10 cellular contexts compared by ENCODE assay signal in the genomic region with DNA sequence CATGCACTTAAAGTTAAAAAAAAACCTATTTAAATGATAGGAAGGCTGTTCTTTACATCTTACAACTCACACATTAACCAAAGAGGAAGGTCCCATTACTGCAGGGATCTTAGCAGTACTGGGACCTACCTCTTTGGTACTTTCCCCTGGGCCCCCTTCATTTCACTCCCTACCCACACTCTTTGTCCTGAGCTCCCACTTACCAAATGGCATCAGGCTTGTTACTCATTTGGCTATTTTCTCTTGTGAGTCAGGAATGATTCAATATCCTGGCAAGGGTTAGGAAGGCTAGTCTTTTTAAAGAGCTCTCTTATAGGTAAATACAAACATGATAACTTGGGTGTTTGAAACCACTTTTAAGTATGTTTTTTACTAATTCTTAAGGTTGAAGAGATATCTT.
DNase-seq lines count a peak whose midpoint lies in the region; ATAC-seq, FAIRE-seq and TF ChIP-seq lines count a peak whose summit lies in the region.
"Had no signal": no experiment of that assay in that cellular context is flagged by ENCODE, and none has a peak within 500 bp of the region (broad histone marks: within the 10 kb centered on the region; RNA-seq: fewer than 3 reads in every experiment).

No MANE protein-coding gene starts in this region.

- TF ChIP-seq CTCF in brain microvascular endothelial cell (IDR thresholded peaks at IDR 0.05; ENCODE audit: low read depth, low read length, missing control alignments) (no peak), retinal pigment epithelial cell (conservative IDR thresholded peaks at IDR 0.05; ENCODE audit: low read depth, low read length) (no peak), spleen (IDR thresholded peaks at IDR 0.05 in 8 of 11, conservative IDR thresholded peaks at IDR 0.05 in 3 of 11) (no peak), gastroesophageal sphincter (IDR thresholded peaks at IDR 0.05) (no peak)

- H3K9me3 ChIP-seq in spleen (no peaks in the 10 kb centered on the region), gastroesophageal sphincter (no peaks in the 10 kb centered on the region)

- intact Hi-C loops in spleen (cut with DNase I; ENCODE audit: low total_unique reads) = no loop called here

- TF ChIP-seq EP300 in gastroesophageal sphincter (IDR thresholded peaks at IDR 0.05) = no peak

- in situ Hi-C loops in brain microvascular endothelial cell (cut with HindIII; ENCODE audit: low pct_ligation_motif_present, low sequenced_read_pairs) = no loop called here

- H3K36me3 ChIP-seq in brain microvascular endothelial cell (replicated peaks) = no peaks in the 10 kb centered on the region
- H3K36me3 ChIP-seq in spleen = no peaks in the 10 kb centered on the region
- no peaks in the 10 kb centered on the region for H3K36me3 ChIP-seq in gastroesophageal sphincter

- H3K4me1 ChIP-seq in spleen (no peaks in the 10 kb centered on the region), gastroesophageal sphincter (peaks cover 0 to 7% (median 0%) of the 10 kb centered on the region in 3 donors)

- H3K4me3 ChIP-seq in brain microvascular endothelial cell (ENCODE audit: low read depth, low read length) = no peak overlapping the region
- H3K4me3 ChIP-seq in retinal pigment epithelial cell (ENCODE audit: low read length) = no peak overlapping the region
- H3K4me3 ChIP-seq in spleen = no peak overlapping the region
- H3K4me3 ChIP-seq in gastroesophageal sphincter = no peak overlapping the region

- TF ChIP-seq POLR2A in spleen (IDR thresholded peaks at IDR 0.05) = no peak
- TF ChIP-seq POLR2A in gastroesophageal sphincter (IDR thresholded peaks at IDR 0.05) = no peak

- FAIRE-seq in HTR-8/SVneo (lab: Jason Lieb, UNC) = peak; percentile 4

- DNase-seq in Daoy (ENCODE audit: low read depth) (peak; percentile 89), HTR-8/SVneo (ENCODE audit: insufficient read length, low spot score) (peak; percentile 48), brain microvascular endothelial cell (peak; percentile 78), retinal pigment epithelial cell (ENCODE audit: low read depth) (peak; percentile 64), spleen (no peak), NCI-H345 treated with DMSO at 0.1 percent for 48 hours (lab: John Stamatoyannopoulos, UW; ENCODE audit: unreplicated experiment) (no peak), NCI-H146 (lab: John Stamatoyannopoulos, UW) (no peak)
- DNase-seq: amygdala had no signal

- no peaks in the 10 kb centered on the region for H3K27me3 ChIP-seq in brain microvascular endothelial cell (replicated peaks)
- no peaks in the 10 kb centered on the region for H3K27me3 ChIP-seq in spleen (replicated peaks in 1 of 7)
- no peaks in the 10 kb centered on the region for H3K27me3 ChIP-seq in gastroesophageal sphincter

- H3K27ac ChIP-seq in brain microvascular endothelial cell (peak overlapping the region; percentile 71), spleen (no peak overlapping the region), gastroesophageal sphincter (no peak overlapping the region)

- ATAC-seq in gastroesophageal sphincter = no peak
- ATAC-seq: left lobe of liver had no signal

Comparison
In these comparisons a context has a peak if more than half of its experiments do, and no peak if none do; other contexts are left out.
1. DNase-seq: peak in Daoy (single experiment), HTR-8/SVneo (single experiment), brain microvascular endothelial cell (single experiment) and retinal pigment epithelial cell (single experiment); none in spleen (single experiment), NCI-H345 treated with DMSO at 0.1 percent for 48 hours (single experiment) and NCI-H146 (single experiment).